In genomic region chr18:75247041-75247551, GRCh38 we compare ENCODE assay signal across 8 cellular contexts. TPM values are rescaled to one million over a fixed set of nuclear protein-coding genes. Genes with fewer than 3 reads are reported as not detected.
DNase-seq lines count a peak whose midpoint lies in the region; ATAC-seq and TF ChIP-seq lines count a peak whose summit lies in the region.

No MANE protein-coding gene starts in this region.

- H3K36me3 Mint-ChIP-seq in CD4-positive, alpha-beta memory T cell = no peaks in the 10 kb centered on the region

- peak overlapping the region; percentile 88 to 98 (median 93) for H3K27ac Mint-ChIP-seq in CD4-positive, alpha-beta memory T cell

- H3K36me3 ChIP-seq in CD4-positive, alpha-beta memory T cell (ENCODE audit: insufficient read depth, low read length) = no peaks in the 10 kb centered on the region
- no peaks in the 10 kb centered on the region for H3K36me3 ChIP-seq in PC-9 (ENCODE audit: low read depth)
- no peaks in the 10 kb centered on the region for H3K36me3 ChIP-seq in effector memory CD4-positive, alpha-beta T cell (ENCODE audit: control insufficient read depth, insufficient read depth, low read length)
- H3K36me3 ChIP-seq in osteoblast (ENCODE audit: insufficient read depth, low read length) = no peaks in the 10 kb centered on the region

- peak overlapping the region; percentile 19 to 49 for H3K4me3 ChIP-seq in CD4-positive, alpha-beta memory T cell (ENCODE audit: low read length in 2 of 2)
- H3K4me3 ChIP-seq in PC-9 (peak overlapping the region; percentile 35; the same call in 1 of the 2 replicates), osteoblast (ENCODE audit: insufficient read depth, low read length) (peak overlapping the region; percentile 69)
- H3K4me3 ChIP-seq in effector memory CD4-positive, alpha-beta T cell (ENCODE audit: insufficient read depth, low read depth, low read length, poor library complexity, severe bottlenecking) = peak overlapping the region; percentile 50

- CTCF ChIA-PET in CD4-positive, alpha-beta memory T cell (lab: Charles Lee; ENCODE audit: partially characterized antibody) = interaction anchor here (0.9 to 4.5 kb wide), 3 partner anchors 20 to 37 kb away, joined by 3 to 22 read pairs (median 3); partner anchors contain the start of gene TSHZ1
- CTCF ChIA-PET in PC-9 (lab: Charles Lee) = no interaction called here

- H3K4me2 ChIP-seq in PC-9 (peak overlapping the region; percentile 51), osteoblast (ENCODE audit: insufficient read depth, low read length) (peak overlapping the region; percentile 95)

- no TSS peak for BruUV-seq in PC-9 (replicated peaks; lab: Mats Ljungman, UMichigan)

- no peaks in the 10 kb centered on the region for H3F3A ChIP-seq in PC-9 (ENCODE audit: insufficient read depth, low read depth)

- H3K79me2 ChIP-seq in PC-9 (ENCODE audit: low read depth) = no peaks in the 10 kb centered on the region
- peaks cover 57% of the 10 kb centered on the region for H3K79me2 ChIP-seq in osteoblast (ENCODE audit: insufficient read depth, low read length)

- H3K27ac ChIP-seq in CD4-positive, alpha-beta memory T cell (ENCODE audit: low read depth, low read length) = peak overlapping the region; percentile 46
- H3K27ac ChIP-seq in PC-9 = no peak overlapping the region
- peak overlapping the region; percentile 63 for H3K27ac ChIP-seq in effector memory CD4-positive, alpha-beta T cell (ENCODE audit: insufficient read depth, low read length, poor library complexity, severe bottlenecking)
- peak overlapping the region; percentile 91 for H3K27ac ChIP-seq in osteoblast (ENCODE audit: low read depth, low read length)

- no peaks in the 10 kb centered on the region for H3K9me3 ChIP-seq in CD4-positive, alpha-beta memory T cell (ENCODE audit: control insufficient read depth in 1 of 2, low read length in 2 of 2)
- H3K9me3 ChIP-seq in PC-9 (ENCODE audit: insufficient read depth, low read depth) = no peaks in the 10 kb centered on the region
- H3K9me3 ChIP-seq in effector memory CD4-positive, alpha-beta T cell (ENCODE audit: control insufficient read depth, low read length) = no peaks in the 10 kb centered on the region
- no peaks in the 10 kb centered on the region for H3K9me3 ChIP-seq in osteoblast (ENCODE audit: low read depth, low read length)

- peaks cover 54 to 94% (median 74%) of the 10 kb centered on the region in 4 donors for H3K4me1 Mint-ChIP-seq in CD4-positive, alpha-beta memory T cell

- DNase-seq in CD4-positive, alpha-beta memory T cell = no peak
- DNase-seq in PC-9 (no peak), osteoblast (ENCODE audit: insufficient read length, low spot score, missing footprints) (peak; percentile 88), NCI-H2107 (lab: John Stamatoyannopoulos, UW) (no peak), glomerular visceral epithelial cell (ENCODE audit: extremely low spot score) (no peak), NCI-H226 (no peak)
- DNase-seq in effector memory CD4-positive, alpha-beta T cell = no peak

- peak overlapping the region; percentile 55 for H2AFZ ChIP-seq in PC-9
- H2AFZ ChIP-seq in osteoblast (ENCODE audit: low read length) = peak overlapping the region; percentile 97

- TF ChIP-seq CTCF in PC-9 (conservative IDR thresholded peaks at IDR 0.05) = no peak
- TF ChIP-seq CTCF in osteoblast (IDR thresholded peaks at IDR 0.05; ENCODE audit: extremely low read depth, low read depth, low read length) = no peak

- no peaks in the 10 kb centered on the region for H3K9me3 Mint-ChIP-seq in CD4-positive, alpha-beta memory T cell

- peaks cover 49% of the 10 kb centered on the region for H3K4me1 ChIP-seq in CD4-positive, alpha-beta memory T cell (ENCODE audit: insufficient read depth, low read length)
- H3K4me1 ChIP-seq in PC-9 (replicated peaks; ENCODE audit: insufficient read depth) = 0 out of 2 replicates have a peak, but pooled peaks cover 4% of the 10 kb centered on the region
- peaks cover 13% of the 10 kb centered on the region for H3K4me1 ChIP-seq in effector memory CD4-positive, alpha-beta T cell (ENCODE audit: control insufficient read depth, insufficient read depth, low read length, poor library complexity, severe bottlenecking)
- peaks cover 22% of the 10 kb centered on the region for H3K4me1 ChIP-seq in osteoblast (ENCODE audit: insufficient read depth, low read length)

- peak overlapping the region; percentile 80 to 91 (median 88) for H3K4me3 Mint-ChIP-seq in CD4-positive, alpha-beta memory T cell

- H3K27me3 Mint-ChIP-seq in CD4-positive, alpha-beta memory T cell = no peaks in the 10 kb centered on the region

- ATAC-seq in HG02588 (IDR thresholded peaks at IDR 0.05; ENCODE audit: unreplicated experiment) = no peak

- no peaks in the 10 kb centered on the region for H3K9me2 ChIP-seq in PC-9 (ENCODE audit: insufficient read depth)

- POLR2A ChIA-PET in CD4-positive, alpha-beta memory T cell (lab: Charles Lee; ENCODE audit: partially characterized antibody) = interaction anchor here (1.4 to 7.1 kb wide), 5 partner anchors 28 to 649 kb away, joined by 3 to 61 read pairs (median 5); partner anchors contain the start of genes PTGR3 and TSHZ1
- POLR2A ChIA-PET in PC-9 (lab: Charles Lee; ENCODE audit: unreplicated experiment) = no interaction called here

- H4K20me1 ChIP-seq in PC-9 (ENCODE audit: insufficient read depth) (peaks cover 3% of the 10 kb centered on the region; the same call in 1 of the 2 replicates), osteoblast (ENCODE audit: insufficient read depth, low read length) (no peaks in the 10 kb centered on the region)

- intact Hi-C loops in CD4-positive, alpha-beta memory T cell (cut with micrococcal nuclease) = loop anchor here (1.0 to 10.0 kb wide), 4 partner anchors 37 to 1102 kb away; partner anchors contain the start of genes FBXO15, TIMM21 and TSHZ1
- intact Hi-C loops in PC-9 (cut with micrococcal nuclease; ENCODE audit: unreplicated experiment) = no loop called here

- H3K27me3 ChIP-seq in CD4-positive, alpha-beta memory T cell (ENCODE audit: insufficient read depth, low read length) = no peaks in the 10 kb centered on the region
- H3K27me3 ChIP-seq in PC-9 (ENCODE audit: insufficient read depth, low read depth) = no peaks in the 10 kb centered on the region
- H3K27me3 ChIP-seq in effector memory CD4-positive, alpha-beta T cell (replicated peaks; ENCODE audit: control insufficient read depth, insufficient read depth, low read length, poor library complexity, severe bottlenecking) = no peaks in the 10 kb centered on the region
- no peaks in the 10 kb centered on the region for H3K27me3 ChIP-seq in osteoblast (ENCODE audit: insufficient read depth, low read length)

RNA-seq across cellular contexts. Expression of gene TSHZ1, which starts 36.5 kb away (rescaled TPM):
- 10 to 100 TPM; 30.1 to 32.0 TPM for total RNA-seq in CD4-positive, alpha-beta memory T cell
- polyA plus RNA-seq in CD4-positive, alpha-beta memory T cell = 1 to 10 TPM in 1 of 2 donors, under 1 TPM in 1; 0.84 to 6.5 TPM
- total RNA-seq in PC-9 (2021) (6.5 and 7.4 TPM in 2 replicates), osteoblast (8.5 and 10.5 TPM in 2 replicates)

RNA-seq across cellular contexts. Expression of gene PTGR3, which starts 38.2 kb away (rescaled TPM):
- total RNA-seq in CD4-positive, alpha-beta memory T cell = 10 to 100 TPM; 55.9 to 56.7 TPM
- 10 to 100 TPM; 21.0 to 29.3 TPM for polyA plus RNA-seq in CD4-positive, alpha-beta memory T cell
- total RNA-seq in PC-9 (2021) = 36.6 and 38.4 TPM in 2 replicates
- 8.3 and 10.3 TPM in 2 replicates for total RNA-seq in osteoblast
